In genomic region chr10:129772472-129773358, GRCh38 we compare ENCODE assay signal across 14 cellular contexts.
DNase-seq lines count a peak whose midpoint lies in the region; ATAC-seq and TF ChIP-seq lines count a peak whose summit lies in the region.
"Had no signal": no experiment of that assay in that cellular context is flagged by ENCODE, and none has a peak within 500 bp of the region (broad histone marks: within the 10 kb centered on the region; RNA-seq: fewer than 3 reads in every experiment).

No MANE protein-coding gene starts in this region.

- H3K4me1 Mint-ChIP-seq in natural killer cell: peaks cover 0 to 5% of the 10 kb centered on the region in 2 donors
- H3K4me1 Mint-ChIP-seq in natural killer cell treated with Interleukin-12 subunit alpha and Interleukin-12 subunit beta and Interleukin-15 and Interleukin-18, amount 100 ng/mL, for 72 hours (ENCODE audit: low read depth in 2 of 2): no peaks in the 10 kb centered on the region
- H3K4me1 Mint-ChIP-seq: IgD-negative memory B cell had no signal

- H3K4me3 Mint-ChIP-seq in natural killer cell: no peak overlapping the region
- H3K4me3 Mint-ChIP-seq in natural killer cell treated with Interleukin-12 subunit alpha and Interleukin-12 subunit beta and Interleukin-15 and Interleukin-18, amount 100 ng/mL, for 72 hours: no peak overlapping the region
- H3K4me3 Mint-ChIP-seq: CD14-positive monocyte, IgD-negative memory B cell had no signal

- H3K9me3 Mint-ChIP-seq in natural killer cell: no peaks in the 10 kb centered on the region
- H3K9me3 Mint-ChIP-seq in natural killer cell treated with Interleukin-12 subunit alpha and Interleukin-12 subunit beta and Interleukin-15 and Interleukin-18, amount 100 ng/mL, for 72 hours: no peaks in the 10 kb centered on the region

- H3K36me3 Mint-ChIP-seq in natural killer cell: no peaks in the 10 kb centered on the region
- no peaks in the 10 kb centered on the region for H3K36me3 Mint-ChIP-seq in natural killer cell treated with Interleukin-12 subunit alpha and Interleukin-12 subunit beta and Interleukin-15 and Interleukin-18, amount 100 ng/mL, for 72 hours

- no peak overlapping the region for H3K27ac Mint-ChIP-seq in natural killer cell
- no peak overlapping the region for H3K27ac Mint-ChIP-seq in natural killer cell treated with Interleukin-12 subunit alpha and Interleukin-12 subunit beta and Interleukin-15 and Interleukin-18, amount 100 ng/mL, for 72 hours

- DNase-seq in natural killer cell (peak; percentile 10), left lobe of liver (ENCODE audit: low spot score) (peak; percentile 23), NCI-H526 treated with DMSO at 0.1 percent for 48 hours (lab: John Stamatoyannopoulos, UW) (no peak), NOMO-1 (lab: John Stamatoyannopoulos, UW; ENCODE audit: unreplicated experiment in 2 of 2) (no peak), NCI-H146 treated with DMSO at 0.1 percent for 48 hours (lab: John Stamatoyannopoulos, UW; ENCODE audit: unreplicated experiment) (no peak)
- DNase-seq in natural killer cell treated with Interleukin-12 subunit alpha and Interleukin-12 subunit beta and Interleukin-15 and Interleukin-18, amount 100 ng/mL, for 72 hours (ENCODE audit: low spot score): no peak
- peak; percentile 7 for DNase-seq in stimulated activated CD8-positive, alpha-beta memory T cell treated with anti-CD3 and anti-CD28 coated beads, Interleukin-4, amount 100 ng/mL, for 48 hours
- DNase-seq: COR-L47, NCI-H2029, NCI-H2171 treated with DMSO at 0.1 percent for 48 hours, NCI-H510A had no signal

- no peaks in the 10 kb centered on the region for H3K27me3 Mint-ChIP-seq in natural killer cell (ENCODE audit: low read depth in 2 of 2)
- H3K27me3 Mint-ChIP-seq in natural killer cell treated with Interleukin-12 subunit alpha and Interleukin-12 subunit beta and Interleukin-15 and Interleukin-18, amount 100 ng/mL, for 72 hours: no peaks in the 10 kb centered on the region
- H3K27me3 Mint-ChIP-seq: IgD-negative memory B cell had no signal

- intact Hi-C loops in natural killer cell (cut with micrococcal nuclease): no loop called here

- ATAC-seq in natural killer cell: no peak
- ATAC-seq in natural killer cell treated with Interleukin-12 subunit alpha and Interleukin-12 subunit beta and Interleukin-15 and Interleukin-18, amount 100 ng/mL, for 72 hours: no peak
- ATAC-seq in left lobe of liver: no peak
- ATAC-seq: HCT116 had no signal

- no peak for TF ChIP-seq CTCF in natural killer cell (IDR thresholded peaks at IDR 0.05)

Comparison
In these comparisons a context has a peak if more than half of its experiments do, and no peak if none do; other contexts are left out.
1. DNase-seq: peak in natural killer cell (single experiment), left lobe of liver (single experiment) and stimulated activated CD8-positive, alpha-beta memory T cell treated with anti-CD3 and anti-CD28 coated beads, Interleukin-4, amount 100 ng/mL, for 48 hours (single experiment); none in natural killer cell treated with Interleukin-12 subunit alpha and Interleukin-12 subunit beta and Interleukin-15 and Interleukin-18, amount 100 ng/mL, for 72 hours (single experiment), NCI-H526 treated with DMSO at 0.1 percent for 48 hours (single experiment), NOMO-1 (0 of 2) and NCI-H146 treated with DMSO at 0.1 percent for 48 hours (single experiment).